ENCODE assay signal across 8 cellular contexts in the genomic region with DNA sequence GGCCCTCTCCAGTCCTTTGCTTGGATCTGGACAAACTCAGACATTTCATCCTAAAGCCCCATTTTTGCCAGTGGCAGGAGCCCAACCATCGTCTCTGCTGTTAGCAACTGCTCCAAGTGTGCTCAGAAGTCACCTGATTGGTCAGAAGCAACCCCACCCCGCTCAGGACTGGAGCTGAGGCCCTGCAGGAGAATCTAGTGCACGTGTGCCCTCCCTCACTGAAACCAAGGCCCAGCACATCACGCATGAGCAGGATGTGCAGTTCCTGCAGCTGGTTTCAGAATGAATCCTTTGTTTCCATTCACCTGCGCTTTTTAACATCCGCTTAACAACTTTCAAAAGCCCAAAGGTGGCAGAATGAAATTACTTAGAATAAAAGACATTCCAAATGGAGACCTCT.
DNase-seq lines count a peak whose midpoint lies in the region; ATAC-seq and TF ChIP-seq lines count a peak whose summit lies in the region.

No MANE protein-coding gene starts in this region.

- H2AFZ ChIP-seq in GM23248: no peak overlapping the region

- DNase-seq in mesothelial cell of epicardium (ENCODE audit: low spot score in 2 of 2, unreplicated experiment in 2 of 2) (no peak), type B pancreatic cell (ENCODE audit: extremely low spot score, unreplicated experiment) (no peak), GM23248 (no peak), NCI-H510A treated with DMSO at 0.1 percent for 48 hours (lab: John Stamatoyannopoulos, UW) (no peak), coronary artery (ENCODE audit: low spot score) (no peak)

- H3K27me3 Mint-ChIP-seq in mesothelial cell of epicardium (ENCODE audit: low read depth) (no peaks in the 10 kb centered on the region), type B pancreatic cell (no peaks in the 10 kb centered on the region)

- H3K4me3 Mint-ChIP-seq in mesothelial cell of epicardium (no peak overlapping the region), type B pancreatic cell (no peak overlapping the region)

- H3F3A ChIP-seq in GM23248 (ENCODE audit: insufficient read depth): no peaks in the 10 kb centered on the region

- H3K79me2 ChIP-seq in GM23248 (ENCODE audit: insufficient read depth): no peaks in the 10 kb centered on the region

- peak overlapping the region; percentile 22 for H3K27ac Mint-ChIP-seq in mesothelial cell of epicardium
- no peak overlapping the region for H3K27ac Mint-ChIP-seq in type B pancreatic cell

- H3K4me1 Mint-ChIP-seq in mesothelial cell of epicardium (peaks cover 27% of the 10 kb centered on the region), type B pancreatic cell (ENCODE audit: unreplicated experiment) (peaks cover 44% of the 10 kb centered on the region)

- 61 to 69% methylated on average over 6 of the region's 6 CpGs for WGBS in GM23248 (ENCODE audit: low coverage in 1 of 2, low lambda C conversion rate in 2 of 2, missing lambda C conversion rate in 2 of 2), 2 experiments

- TF ChIP-seq CTCF in mesothelial cell of epicardium (IDR thresholded peaks at IDR 0.05; ENCODE audit: unreplicated experiment) (no peak), type B pancreatic cell (conservative IDR thresholded peaks at IDR 0.05) (no peak), coronary artery (IDR thresholded peaks at IDR 0.05) (no peak)

- H3K36me3 ChIP-seq in GM23248 (ENCODE audit: low read depth): no peaks in the 10 kb centered on the region

- no peaks in the 10 kb centered on the region for H3K9me3 ChIP-seq in GM23248 (ENCODE audit: low read depth)

- H4K20me1 ChIP-seq in GM23248 (ENCODE audit: insufficient read depth): no peaks in the 10 kb centered on the region

- H3K9ac ChIP-seq in GM23248: no peak overlapping the region

- H3K27ac ChIP-seq in GM23248 (no peak overlapping the region), coronary artery (no peak overlapping the region)

- no peaks in the 10 kb centered on the region for H3K4me1 ChIP-seq in GM23248 (ENCODE audit: insufficient read depth)

- ATAC-seq in GM19023 (IDR thresholded peaks at IDR 0.05; ENCODE audit: unreplicated experiment) (peak; percentile 97), HG02852 (IDR thresholded peaks at IDR 0.05; ENCODE audit: unreplicated experiment) (peak; percentile 97)
- ATAC-seq in activated CD4-positive, CD25-positive, alpha-beta regulatory T cell treated with anti-CD3 and anti-CD28 coated beads, Interleukin-2, amount 50 U/mL, for 24 hours: peak; percentile 89 to 94

- H3K9me2 ChIP-seq in GM23248 (ENCODE audit: insufficient read depth): no peaks in the 10 kb centered on the region

- in situ Hi-C loops in GM23248 (cut with MboI): no loop called here

- no peaks in the 10 kb centered on the region for H3K27me3 ChIP-seq in GM23248 (replicated peaks; ENCODE audit: insufficient read depth)

- H3K4me3 ChIP-seq in GM23248 (no peak overlapping the region), coronary artery (no peak overlapping the region)

- no peak overlapping the region for H3K4me2 ChIP-seq in GM23248 (ENCODE audit: unreplicated experiment)

- no peaks in the 10 kb centered on the region for H3K36me3 Mint-ChIP-seq in mesothelial cell of epicardium
- H3K36me3 Mint-ChIP-seq in type B pancreatic cell: peaks cover 3% of the 10 kb centered on the region

- H3K9me3 Mint-ChIP-seq in mesothelial cell of epicardium: no peaks in the 10 kb centered on the region
- H3K9me3 Mint-ChIP-seq in type B pancreatic cell: no peaks in the 10 kb centered on the region
